In the genomic region with DNA sequence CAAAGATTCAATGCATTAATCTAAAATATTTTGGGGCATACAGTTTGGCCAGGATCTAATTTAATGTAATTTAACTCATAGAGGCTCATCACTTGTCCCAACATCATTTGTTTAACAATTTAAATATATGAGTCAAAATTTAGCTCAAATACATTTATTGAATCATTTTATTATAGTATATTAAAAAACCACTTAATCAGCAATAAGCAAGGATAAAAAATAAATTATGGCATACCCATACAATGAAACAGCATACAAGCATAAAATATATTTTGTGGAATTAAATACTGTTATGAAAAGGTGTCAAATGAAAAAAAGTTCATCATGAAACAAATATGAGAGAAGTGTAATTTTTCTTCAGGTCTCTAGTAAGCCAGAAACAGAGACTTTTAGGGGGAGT, we compare ENCODE assay signal across 25 cellular contexts. TPM values are rescaled to one million over a fixed set of nuclear protein-coding genes. Genes with fewer than 3 reads are reported as not detected.
DNase-seq lines count a peak whose midpoint lies in the region; ATAC-seq, FAIRE-seq and TF ChIP-seq lines count a peak whose summit lies in the region.
"Had no signal": no experiment of that assay in that cellular context is flagged by ENCODE, and none has a peak within 500 bp of the region (broad histone marks: within the 10 kb centered on the region; RNA-seq: fewer than 3 reads in every experiment).

No MANE protein-coding gene starts in this region.

- no peak for TF ChIP-seq POLR2A in HepG2 (IDR thresholded peaks at IDR 0.05; ENCODE audit: insufficient read depth in 1 of 2, low read depth in 2 of 2, low read length in 2 of 2)
- TF ChIP-seq POLR2A in right lobe of liver (IDR thresholded peaks at IDR 0.05), result no peak
- TF ChIP-seq POLR2A in IMR-90 (IDR thresholded peaks at IDR 0.05; ENCODE audit: low read depth, low read length), result no peak

- H3K9me3 ChIP-seq in SK-N-SH, result no peaks in the 10 kb centered on the region
- no peaks in the 10 kb centered on the region for H3K9me3 ChIP-seq in HepG2 (ENCODE audit: low read length)
- H3K9me3 ChIP-seq in right lobe of liver, result no peaks in the 10 kb centered on the region
- no peaks in the 10 kb centered on the region for H3K9me3 ChIP-seq in IMR-90 (ENCODE audit: control insufficient read depth, insufficient read depth, low read length)
- H3K9me3 ChIP-seq: BE2C, BLaER1 had no signal

- TF ChIP-seq CTCF in SK-N-SH (IDR thresholded peaks at IDR 0.05), result no peak
- no peak for TF ChIP-seq CTCF in HepG2 (CRISPR knock-in tag; IDR thresholded peaks at IDR 0.05)
- no peak for TF ChIP-seq CTCF in right lobe of liver (IDR thresholded peaks at IDR 0.05)
- no peak for TF ChIP-seq CTCF in IMR-90 (conservative IDR thresholded peaks at IDR 0.05; ENCODE audit: low read depth, low read length)
- TF ChIP-seq CTCF in foreskin fibroblast (IDR thresholded peaks at IDR 0.05; ENCODE audit: low read depth, low read length), result no peak

- TF ChIP-seq EP300 in SK-N-SH (IDR thresholded peaks at IDR 0.05; ENCODE audit: borderline replicate concordance in 1 of 2, low read depth in 1 of 2, low read length in 1 of 2) (no peak), HepG2 (IDR thresholded peaks at IDR 0.05; ENCODE audit: low read depth in 2 of 2, low read length in 2 of 2) (no peak), HepG2 (CRISPR knock-in tag; IDR thresholded peaks at IDR 0.05; ENCODE audit: borderline replicate concordance) (no peak)

- peaks cover 0 to 10% of the 10 kb centered on the region in 2 experiments; a peak in 3 of 4 replicates for H3K79me1 ChIP-seq in IMR-90 (ENCODE audit: low read depth in 1 of 2, low read length in 2 of 2)

- no peak overlapping the region for H3K4me2 ChIP-seq in SK-N-SH
- H3K4me2 ChIP-seq in HepG2 (ENCODE audit: low read depth, low read length), result no peak overlapping the region
- H3K4me2 ChIP-seq in IMR-90 (ENCODE audit: low read depth, low read length), result no peak overlapping the region
- H3K4me2 ChIP-seq: BLaER1 had no signal

- no peak overlapping the region for H4K5ac ChIP-seq in IMR-90 (ENCODE audit: low read depth, low read length)

- no peak overlapping the region for H3K9ac ChIP-seq in SK-N-SH
- H3K9ac ChIP-seq in HepG2 (ENCODE audit: insufficient read depth, low read depth, low read length), result no peak overlapping the region
- H3K9ac ChIP-seq in IMR-90 (ENCODE audit: low read depth, low read length), result no peak overlapping the region
- H3K9ac ChIP-seq: BLaER1 had no signal

- POLR2A ChIA-PET in SK-N-SH (lab: Yijun Ruan, JAX), result no interaction called here
- POLR2A ChIA-PET in HepG2 (lab: Yijun Ruan, JAX), result no interaction called here
- POLR2A ChIA-PET in IMR-90 (lab: Charles Lee; ENCODE audit: unreplicated experiment), result no interaction called here

- no peak overlapping the region for H2AK9ac ChIP-seq in IMR-90 (replicated peaks; ENCODE audit: low read depth, low read length, poor library complexity)

- no peak for FAIRE-seq in HepG2 (lab: Jason Lieb, UNC)
- FAIRE-seq: GM12891, GM19239 had no signal

- H2BK120ac ChIP-seq in IMR-90 (ENCODE audit: low read depth, low read length), result no peak overlapping the region

- H3K4me3 ChIP-seq in SK-N-SH (ENCODE audit: low read depth in 2 of 2, low read length in 1 of 2) (no peak overlapping the region), HepG2 (replicated peaks in 1 of 3; ENCODE audit: insufficient read depth in 1 of 3, low read depth in 2 of 3, low read length in 3 of 3) (no peak overlapping the region), right lobe of liver (no peak overlapping the region), IMR-90 (ENCODE audit: insufficient read depth, low read depth, low read length) (no peak overlapping the region), foreskin fibroblast (ENCODE audit: low read depth in 1 of 2, low read length in 2 of 2) (no peak overlapping the region)
- H3K4me3 ChIP-seq: BLaER1 had no signal

- H3K18ac ChIP-seq in IMR-90 (ENCODE audit: low read depth, low read length), result no peak overlapping the region

- H3K14ac ChIP-seq in IMR-90 (replicated peaks; ENCODE audit: low read depth, low read length), result no peak overlapping the region

- H2AFZ ChIP-seq in SK-N-SH (ENCODE audit: low read depth) (no peak overlapping the region), HepG2 (ENCODE audit: low read length) (no peak overlapping the region), IMR-90 (replicated peaks; ENCODE audit: low read length, poor library complexity) (no peak overlapping the region)

- no peak overlapping the region for H3K27ac ChIP-seq in SK-N-SH (ENCODE audit: low read depth in 2 of 2, low read length in 1 of 2)
- no peak overlapping the region for H3K27ac ChIP-seq in HepG2 (ENCODE audit: extremely low read length, insufficient read depth, low read length)
- no peak overlapping the region for H3K27ac ChIP-seq in right lobe of liver
- no peak overlapping the region for H3K27ac ChIP-seq in IMR-90 (ENCODE audit: insufficient read depth, low read length)
- H3K27ac ChIP-seq: 22Rv1, BLaER1 had no signal

- ATAC-seq in SK-N-SH treated with all-trans-retinoic acid at 6 μM for 48 hours (no peak), HepG2 (no peak), right lobe of liver (no peak), IMR-90 (ENCODE audit: low read depth) (no peak)

- dilution Hi-C loops in IMR-90 (cut with HindIII; ENCODE audit: low sequenced_read_pairs, unreplicated experiment), result no loop called here

- H3K27me3 ChIP-seq in SK-N-SH (ENCODE audit: insufficient read depth) (no peaks in the 10 kb centered on the region), HepG2 (ENCODE audit: control insufficient read depth in 1 of 2, insufficient read depth in 2 of 2, low read length in 2 of 2) (no peaks in the 10 kb centered on the region), right lobe of liver (no peaks in the 10 kb centered on the region), IMR-90 (ENCODE audit: control insufficient read depth, insufficient read depth, low read length) (no peaks in the 10 kb centered on the region)
- H3K27me3 ChIP-seq: BE2C, BLaER1 had no signal

- peaks cover 4% of the 10 kb centered on the region for H3F3A ChIP-seq in SK-N-SH (replicated peaks; ENCODE audit: insufficient read depth)

- H3K56ac ChIP-seq in IMR-90 (ENCODE audit: extremely low read depth, insufficient read depth, low read length), result no peak overlapping the region

- H3K23ac ChIP-seq in IMR-90 (ENCODE audit: low read depth, low read length), result no peak overlapping the region

- H3K4ac ChIP-seq in IMR-90 (ENCODE audit: low read depth, low read length), result no peak overlapping the region

- DNase-seq in SK-N-SH (no peak), HepG2 (ENCODE audit: low spot score) (no peak), right lobe of liver (no peak), IMR-90 (no peak), NCI-H1694 (lab: John Stamatoyannopoulos, UW) (no peak), foreskin fibroblast (no peak)
- DNase-seq: ACHN; BE2C; C1 segment of cervical spinal cord; CD4-positive, alpha-beta memory T cell; CD4-positive, CD25-positive, alpha-beta regulatory T cell; CD8-positive, alpha-beta memory T cell; COR-L47; DMS 273 treated with DMSO at 0.1 percent for 48 hours; DMS153; DMS53; DMS79; DND-41; EL; GF-D8 had no signal

- H2AK5ac ChIP-seq in IMR-90 (ENCODE audit: low read depth, low read length), result no peak overlapping the region

- no peaks in the 10 kb centered on the region for H3K9me2 ChIP-seq in SK-N-SH

- no peaks in the 10 kb centered on the region for H3K79me2 ChIP-seq in SK-N-SH (ENCODE audit: insufficient read depth)
- no peaks in the 10 kb centered on the region for H3K79me2 ChIP-seq in HepG2 (ENCODE audit: insufficient read depth, low read length)

- no peaks in the 10 kb centered on the region for H3K9me1 ChIP-seq in IMR-90 (ENCODE audit: insufficient read depth, low read length)

- no peak overlapping the region for H4K8ac ChIP-seq in IMR-90 (ENCODE audit: low read depth in 2 of 2, low read length in 2 of 2)

- no peaks in the 10 kb centered on the region for H3K4me1 ChIP-seq in SK-N-SH (ENCODE audit: control insufficient read depth in 1 of 2, insufficient read depth in 2 of 2, low read depth in 1 of 2, low read length in 1 of 2)
- peaks cover 7% of the 10 kb centered on the region; the same call in 1 of the 2 replicates for H3K4me1 ChIP-seq in HepG2 (ENCODE audit: insufficient read depth, low read length)
- H3K4me1 ChIP-seq in right lobe of liver, result no peaks in the 10 kb centered on the region
- no peaks in the 10 kb centered on the region for H3K4me1 ChIP-seq in IMR-90 (ENCODE audit: control insufficient read depth, insufficient read depth, low read length)
- H3K4me1 ChIP-seq: BE2C, BLaER1 had no signal

- H4K20me1 ChIP-seq in SK-N-SH (ENCODE audit: insufficient read depth) (no peaks in the 10 kb centered on the region), HepG2 (ENCODE audit: insufficient read depth, low read length) (no peaks in the 10 kb centered on the region), IMR-90 (ENCODE audit: insufficient read depth, low read length) (no peaks in the 10 kb centered on the region)

- no peak overlapping the region for H2BK5ac ChIP-seq in IMR-90 (ENCODE audit: low read depth, low read length, poor library complexity, severe bottlenecking)

- in situ Hi-C loops in HepG2 (cut with HindIII; ENCODE audit: extremely low pct_ligation_motif_present, low pct_unique_long_range_greater_than_20kb) (no loop called here), IMR-90 (cut with MboI; ENCODE audit: low sequenced_read_pairs) (no loop called here)

- intact Hi-C loops in HepG2 (cut with micrococcal nuclease; ENCODE audit: unreplicated experiment), result no loop called here
- intact Hi-C loops in right lobe of liver (cut with DNase I), result no loop called here
- intact Hi-C loops in IMR-90 (cut with micrococcal nuclease), result loop anchor here (5.0 to 10.0 kb wide), 2 partner anchors 34 to 56 kb away; no protein-coding TSS in a partner anchor

- H3K36me3 ChIP-seq in SK-N-SH (replicated peaks in 1 of 2; ENCODE audit: control insufficient read depth in 1 of 2, insufficient read depth in 2 of 2, low read length in 1 of 2) (peaks cover 89% of the 10 kb centered on the region in 2 experiments), HepG2 (replicated peaks in 1 of 2; ENCODE audit: control insufficient read depth in 1 of 2, insufficient read depth in 2 of 2, low read length in 2 of 2) (peaks cover 13 to 89% of the 10 kb centered on the region in 2 experiments), right lobe of liver (peaks cover 4 to 70% (median 11%) of the 10 kb centered on the region in 4 donors), IMR-90 (ENCODE audit: control insufficient read depth, insufficient read depth, low read length) (peaks cover 26% of the 10 kb centered on the region)

- TF ChIP-seq RAD21 in SK-N-SH (IDR thresholded peaks at IDR 0.05; ENCODE audit: low read length), result no peak
- no peak for TF ChIP-seq RAD21 in HepG2 (CRISPR knock-in tag; IDR thresholded peaks at IDR 0.05)
- TF ChIP-seq RAD21 in IMR-90 (IDR thresholded peaks at IDR 0.05; ENCODE audit: low read length), result no peak

- H4K91ac ChIP-seq in IMR-90 (ENCODE audit: insufficient read depth, low read depth, low read length), result no peak overlapping the region

- no TSS peak for BruUV-seq in HepG2 (replicated peaks; lab: Mats Ljungman, UMichigan)
- no TSS peak for BruUV-seq in IMR-90 (replicated peaks; lab: Mats Ljungman, UMichigan)

- no peak overlapping the region for H2BK20ac ChIP-seq in IMR-90 (ENCODE audit: low read depth, low read length)

- CTCF ChIA-PET in SK-N-SH (lab: Yijun Ruan, JAX) (interaction anchor here (1.0 to 5.7 kb wide), 4 partner anchors 10 to 83 kb away, joined by 3 to 38 read pairs (median 10); no protein-coding TSS in a partner anchor), HepG2 (lab: Yijun Ruan, JAX; ENCODE audit: low intra/inter-chr PET ratio, low total read pairs) (no interaction called here), IMR-90 (lab: Yijun Ruan, JAX) (no interaction called here)

- no peak overlapping the region for H2BK15ac ChIP-seq in IMR-90 (ENCODE audit: low read depth, low read length)

RNA-seq across cellular contexts. Expression of a gene that starts 34.9 kb away (rescaled TPM):
- polyA plus RNA-seq in SK-N-SH (2012; rRNA removed) (31.4 and 38.8 TPM in 2 replicates), HepG2 (2011; rRNA removed) (80.9 and 117 TPM in 2 replicates), IMR-90 (2012; rRNA removed) (23.2 and 30.4 TPM in 2 replicates)
- 44.8 and 52.2 TPM in 2 replicates for polyA plus RNA-seq in SK-N-SH (2012; cell fraction: cytosol; rRNA removed)
- polyA plus RNA-seq in SK-N-SH (2012; cell fraction: nucleus; rRNA removed), result 33.2 and 52.7 TPM in 2 replicates
- total RNA-seq in HepG2 (2016; rRNA removed; fragmentation: Illumina TruSeq; extraction: Trizol) (167 and 307 TPM in 2 replicates), right lobe of liver (10 to 100 TPM; 39.6 to 53.8 (median 45.5) TPM), IMR-90 (2012; rRNA removed) (36.0 and 59.7 TPM in 2 replicates)
- total RNA-seq in HepG2 (2016; cell fraction: cytosol; rRNA removed; fragmentation: Illumina TruSeq; extraction: Trizol; ENCODE audit: low read depth), result 38.2 and 40.5 TPM in 2 replicates
- total RNA-seq in HepG2 (2016; cell fraction: insoluble cytoplasmic fraction; rRNA removed; fragmentation: Illumina TruSeq; extraction: Trizol), result 164 and 309 TPM in 2 replicates
- 59.5 and 69.4 TPM in 2 replicates for total RNA-seq in HepG2 (2016; cell fraction: membrane; rRNA removed; fragmentation: Illumina TruSeq; extraction: Trizol)
- total RNA-seq in HepG2 (2016; cell fraction: nucleus; rRNA removed; fragmentation: Illumina TruSeq; extraction: Trizol), result 164 and 186 TPM in 2 replicates
- polyA plus RNA-seq in HepG2 (2011; cell fraction: cytosol; rRNA removed), result 47.3 and 64.4 TPM in 2 replicates
- 50.1 and 64.8 TPM in 2 replicates for polyA plus RNA-seq in HepG2 (2011; cell fraction: nucleus; rRNA removed)
- 113 and 158 TPM in 2 replicates for polyA plus RNA-seq in HepG2 (2012)
- polyA plus RNA-seq in HepG2 (2016; cell fraction: cytosol; fragmentation: Illumina TruSeq; extraction: Trizol; ENCODE audit: low read depth), result 5.8 and 6.2 TPM in 2 replicates
- polyA plus RNA-seq in HepG2 (2016; cell fraction: insoluble cytoplasmic fraction; fragmentation: Illumina TruSeq; extraction: Trizol; ENCODE audit: low read depth), result 202 and 204 TPM in 2 replicates
- 14.7 and 18.7 TPM in 2 replicates for polyA plus RNA-seq in HepG2 (2016; cell fraction: membrane; fragmentation: Illumina TruSeq; extraction: Trizol; ENCODE audit: low read depth)
- polyA plus RNA-seq in HepG2 (2016; cell fraction: nucleus; fragmentation: Illumina TruSeq; extraction: Trizol; ENCODE audit: insufficient read depth, low read depth), result 186 and 216 TPM in 2 replicates
- 64.6 and 115 TPM in 2 replicates for polyA minus RNA-seq in HepG2 (2011; rRNA and poly(A)+ RNA removed; ENCODE audit: low replicate concordance)
- polyA minus RNA-seq in HepG2 (2011; cell fraction: cytosol; rRNA and poly(A)+ RNA removed), result 343 and 363 TPM in 2 replicates
- polyA minus RNA-seq in HepG2 (2011; cell fraction: nucleus; rRNA and poly(A)+ RNA removed), result 210 and 231 TPM in 2 replicates
- 5.0 and 9.9 TPM in 2 replicates for polyA plus RNA-seq in IMR-90 (2012; cell fraction: cytosol; rRNA removed)
- 6.8 and 41.1 TPM in 2 replicates for polyA plus RNA-seq in IMR-90 (2012; cell fraction: nucleus; rRNA removed; ENCODE audit: low replicate concordance)
